ENCODE assay signal across 17 cellular contexts in the genomic region with DNA sequence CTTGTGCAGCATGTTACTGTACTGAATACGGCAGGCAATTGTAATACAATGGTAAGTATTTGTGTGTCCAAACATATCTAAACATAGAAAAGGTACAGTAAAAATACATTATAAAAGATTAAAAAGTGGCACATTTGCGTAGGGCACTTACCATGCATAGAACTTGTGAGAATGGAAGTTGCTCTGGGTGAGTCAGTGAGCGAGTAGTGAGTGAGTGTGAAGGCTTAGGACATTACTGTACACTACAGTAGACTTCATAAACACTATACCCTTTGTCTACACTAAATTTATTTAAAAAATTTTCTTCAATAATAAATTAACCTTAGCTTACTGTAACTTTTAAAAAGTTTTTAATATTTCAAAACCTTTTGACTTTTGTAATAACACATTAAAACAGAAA. TPM values are rescaled to one million over a fixed set of nuclear protein-coding genes. Genes with fewer than 3 reads are reported as not detected.
DNase-seq lines count a peak whose midpoint lies in the region; ATAC-seq, FAIRE-seq and TF ChIP-seq lines count a peak whose summit lies in the region.
"Had no signal": no experiment of that assay in that cellular context is flagged by ENCODE, and none has a peak within 500 bp of the region (broad histone marks: within the 10 kb centered on the region; RNA-seq: fewer than 3 reads in every experiment).

No MANE protein-coding gene starts in this region.

- no peaks in the 10 kb centered on the region for H3K27me3 Mint-ChIP-seq in Caco-2 (ENCODE audit: insufficient read depth, unreplicated experiment)
- H3K27me3 Mint-ChIP-seq: CD4-positive, alpha-beta T cell; IgD-negative memory B cell had no signal

- no peak for TF ChIP-seq POLR2A in GM12891 (IDR thresholded peaks at IDR 0.05; ENCODE audit: low read depth, low read length)

- peak; percentile 52 for FAIRE-seq in A204.1 (lab: Jason Lieb, UNC)
- peak; percentile 35 for FAIRE-seq in GM12891 (lab: Jason Lieb, UNC)
- FAIRE-seq in RCC 7860 (lab: Jason Lieb, UNC) = peak; percentile 63
- FAIRE-seq: GM18507 had no signal

- ATAC-seq in GM21528 (IDR thresholded peaks at IDR 0.05; ENCODE audit: low FRiP score, unreplicated experiment) = no peak

- DNase-seq in GM12891 (ENCODE audit: insufficient read length, low spot score) (no peak), RCC 7860 (ENCODE audit: low spot score) (no peak), epithelial cell of esophagus (ENCODE audit: low read depth) (peak; percentile 48), CD1c-positive myeloid dendritic cell (ENCODE audit: extremely low spot score) (no peak), Caco-2 (no peak)
- DNase-seq in activated CD4-positive, alpha-beta T cell treated with anti-CD3 and anti-CD28 coated beads, Interleukin-2, amount 50 U/mL, for 1 hour = no peak
- DNase-seq: 8988T; ACHN; CD4-positive, alpha-beta T cell; DMS79; GOT3; H9 had no signal

- H3K36me3 ChIP-seq in Caco-2 (ENCODE audit: control insufficient read depth, insufficient read depth, low read length) = no peaks in the 10 kb centered on the region

- no TSS peak for BruUV-seq in Caco-2 (replicated peaks; lab: Mats Ljungman, UMichigan)

- no peak overlapping the region for H3K4me3 ChIP-seq in epithelial cell of esophagus (ENCODE audit: low read length)
- H3K4me3 ChIP-seq in Caco-2 (ENCODE audit: low read depth, low read length) = no peak overlapping the region
- H3K4me3 ChIP-seq: BLaER1 treated with 17β-estradiol and CSF1 and Interleukin-3, amounts not matched to agents 10 nM and 100 nM had no signal

- CTCF ChIA-PET in Caco-2 (lab: Charles Lee) = interaction anchor here (0.5 to 0.8 kb wide), 2 partner anchors 51 to 282 kb away, joined by 3 to 4 read pairs; no protein-coding TSS in a partner anchor

- no peak for TF ChIP-seq CTCF in epithelial cell of esophagus (IDR thresholded peaks at IDR 0.05; ENCODE audit: insufficient read depth, low read depth, low read length, missing control alignments)
- TF ChIP-seq CTCF in Caco-2 (IDR thresholded peaks at IDR 0.05; ENCODE audit: insufficient read depth in 1 of 2, low read depth in 1 of 2, low read length in 1 of 2, severe bottlenecking in 1 of 2, unreplicated experiment in 1 of 2) = no peak

- H3K9me3 Mint-ChIP-seq in Caco-2 (ENCODE audit: unreplicated experiment) = no peaks in the 10 kb centered on the region
- H3K9me3 Mint-ChIP-seq: CD4-positive, alpha-beta T cell; H9; IgD-negative memory B cell had no signal

- H3K4me3 Mint-ChIP-seq in Caco-2 (ENCODE audit: unreplicated experiment) = no peak overlapping the region
- H3K4me3 Mint-ChIP-seq: CD4-positive, alpha-beta T cell; H9; IgD-negative memory B cell had no signal

- H3K4me1 Mint-ChIP-seq in Caco-2 (ENCODE audit: low read depth, unreplicated experiment) = peaks cover 17% of the 10 kb centered on the region
- H3K4me1 Mint-ChIP-seq: IgD-negative memory B cell had no signal

- 0 out of 2 replicates have a peak, but pooled peaks cover 6% of the 10 kb centered on the region for H3K4me1 ChIP-seq in Caco-2

- no peaks in the 10 kb centered on the region for H3K36me3 Mint-ChIP-seq in Caco-2 (ENCODE audit: insufficient read depth, unreplicated experiment)

- H3K27ac Mint-ChIP-seq in Caco-2 (ENCODE audit: unreplicated experiment) = no peak overlapping the region
- H3K27ac Mint-ChIP-seq: CD4-positive, alpha-beta T cell; H9; IgD-negative memory B cell had no signal

- H3K27me3 ChIP-seq in Caco-2 (replicated peaks; ENCODE audit: control insufficient read depth, insufficient read depth, low read length) = no peaks in the 10 kb centered on the region
- H3K27me3 ChIP-seq: BLaER1 treated with 17β-estradiol and CSF1 and Interleukin-3, amounts not matched to agents 10 nM and 100 nM had no signal

- H3K9me3 ChIP-seq in Caco-2 = no peaks in the 10 kb centered on the region
- H3K9me3 ChIP-seq: BLaER1 treated with 17β-estradiol and CSF1 and Interleukin-3, amounts not matched to agents 10 nM and 100 nM had no signal

- POLR2A ChIA-PET in Caco-2 (lab: Charles Lee) = no interaction called here

- intact Hi-C loops in Caco-2 (cut with micrococcal nuclease; ENCODE audit: unreplicated experiment) = loop anchor here (10.0 kb wide), 2 partner anchors 591 to 651 kb away; no protein-coding TSS in a partner anchor

TF ChIP-seq in GM12891, 5 proteins besides CTCF, POLR2A, EP300 and RAD21:
- no peak for TF ChIP-seq POLR2AphosphoS5 (IDR thresholded peaks at IDR 0.05; ENCODE audit: low read depth, low read length)
- no peak for TF ChIP-seq SPI1 (IDR thresholded peaks at IDR 0.05; ENCODE audit: low read depth, low read length)
- no peak for TF ChIP-seq PAX5 (IDR thresholded peaks at IDR 0.05; ENCODE audit: insufficient read depth, low read length, severe bottlenecking)
- TF ChIP-seq TAF1 (IDR thresholded peaks at IDR 0.05; ENCODE audit: low read depth, low read length) = no peak

RNA-seq across cellular contexts. Expression of a gene that starts 37.5 kb away (rescaled TPM):
- 10.0 TPM for polyA plus RNA-seq in GM12891 (2012; ENCODE audit: low read depth, missing spikeins)
- 7.2 and 8.1 TPM in 2 replicates for total RNA-seq in Caco-2 (2022)
